In the genomic region with DNA sequence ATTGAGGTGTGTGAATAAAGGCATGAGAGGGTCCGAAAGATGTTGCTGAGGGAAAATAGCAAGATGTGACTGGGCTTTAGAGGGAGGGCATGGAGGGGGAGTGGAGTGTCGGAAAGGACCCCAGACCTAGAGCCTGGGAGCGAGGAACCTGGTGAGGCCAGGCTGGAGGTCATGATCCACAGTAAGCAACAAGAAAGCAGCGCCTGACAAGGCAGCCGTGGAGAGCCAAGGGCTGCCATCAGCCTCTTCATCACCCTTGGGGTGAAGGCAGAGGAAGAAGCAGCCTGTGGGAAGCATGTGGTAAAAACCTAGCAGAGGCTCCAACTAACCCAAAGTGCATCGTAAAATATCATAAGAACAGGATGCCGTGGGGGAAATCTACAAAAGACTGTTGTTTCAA, we compare ENCODE assay signal across 23 cellular contexts.
DNase-seq lines count a peak whose midpoint lies in the region; ATAC-seq and TF ChIP-seq lines count a peak whose summit lies in the region.
"Had no signal": no experiment of that assay in that cellular context is flagged by ENCODE, and none has a peak within 500 bp of the region (broad histone marks: within the 10 kb centered on the region; RNA-seq: fewer than 3 reads in every experiment).

No MANE protein-coding gene starts in this region.

- H3K27me3 Mint-ChIP-seq in H9 (ENCODE audit: low read depth), result peaks cover 33% of the 10 kb centered on the region
- H3K27me3 Mint-ChIP-seq: CD4-positive, alpha-beta T cell; IgD-negative memory B cell had no signal

- peaks cover 0 to 3% of the 10 kb centered on the region in 2 experiments; a peak in 1 of 4 replicates for H3K4me1 Mint-ChIP-seq in H9

- no peak overlapping the region for H3K23ac ChIP-seq in H9 (ENCODE audit: insufficient read length, low read depth, low read length)

- H3K36me3 ChIP-seq in WERI-Rb-1, result no peaks in the 10 kb centered on the region
- no peaks in the 10 kb centered on the region for H3K36me3 ChIP-seq in spleen
- H3K36me3 ChIP-seq: BLaER1, HAP-1, Peyer's patch had no signal

- no peak overlapping the region for H3K27ac ChIP-seq in H9 (ENCODE audit: insufficient read length, low read depth, low read length)
- H3K27ac ChIP-seq in WERI-Rb-1, result no peak overlapping the region
- no peak overlapping the region for H3K27ac ChIP-seq in spleen
- H3K27ac ChIP-seq: BLaER1, Peyer's patch had no signal

- H3K9me3 Mint-ChIP-seq in H9, result no peaks in the 10 kb centered on the region; a peak in 1 of 5 replicates
- H3K9me3 Mint-ChIP-seq: CD4-positive, alpha-beta T cell had no signal

- TF ChIP-seq CTCF in H9 (conservative IDR thresholded peaks at IDR 0.05), result no peak
- TF ChIP-seq CTCF in WERI-Rb-1 (IDR thresholded peaks at IDR 0.05; ENCODE audit: low read depth, low read length), result no peak
- no peak for TF ChIP-seq CTCF in spleen (IDR thresholded peaks at IDR 0.05 in 8 of 11, conservative IDR thresholded peaks at IDR 0.05 in 3 of 11)

- H3K79me1 ChIP-seq in H9 (ENCODE audit: insufficient read depth, low read depth, low read length, poor library complexity, severe bottlenecking), result no peaks in the 10 kb centered on the region

- H2AFZ ChIP-seq in H9 (ENCODE audit: low read length), result no peak overlapping the region

- H3K4me3 Mint-ChIP-seq in H9, result no peak overlapping the region
- H3K4me3 Mint-ChIP-seq: CD4-positive, alpha-beta T cell; IgD-negative memory B cell had no signal

- no peak overlapping the region for H3K56ac ChIP-seq in H9 (ENCODE audit: insufficient read length, low read depth, low read length)

- WGBS in H9 (ENCODE audit: extremely low coverage, insufficient read length, low lambda C conversion rate), result no CpG with 5 or more reads among the region's 7 CpGs
- 78 to 93% (median 80%) methylated on average over 7 of the region's 7 CpGs for WGBS in spleen, 5 donors

- intact Hi-C loops in spleen (cut with DNase I; ENCODE audit: low total_unique reads), result no loop called here

- no peak overlapping the region for H3K9ac ChIP-seq in H9 (ENCODE audit: extremely low read depth, insufficient read length, low read length)
- H3K9ac ChIP-seq: BLaER1 had no signal

- no peak overlapping the region for H3K27ac Mint-ChIP-seq in H9
- H3K27ac Mint-ChIP-seq: CD4-positive, alpha-beta T cell; IgD-negative memory B cell had no signal

- no peak for TF ChIP-seq POLR2A in spleen (IDR thresholded peaks at IDR 0.05)

- no peak overlapping the region for H2BK12ac ChIP-seq in H9 (ENCODE audit: insufficient read length, low read depth, low read length)

- no peaks in the 10 kb centered on the region for H3K79me2 ChIP-seq in H9 (ENCODE audit: insufficient read depth, low read length)

- H2BK20ac ChIP-seq in H9 (ENCODE audit: low read depth, low read length, poor library complexity, severe bottlenecking), result no peak overlapping the region

- DNase-seq in H9 (peak; percentile 14), WERI-Rb-1 (peak; percentile 5), left lobe of liver (ENCODE audit: low spot score) (peak; percentile 2), spleen (peak; percentile 47), activated gamma-delta T cell treated with Interleukin-2 at 50 U/mL for 16 hours (no peak), NCI-H1092 treated with DMSO at 0.1 percent for 48 hours (lab: John Stamatoyannopoulos, UW) (no peak)
- DNase-seq: CD4-positive, alpha-beta T cell; COR-L47; DMS79 treated with DMSO at 0.1 percent for 48 hours; MV-4-11; NCI-H1694; NCI-H2081; NCI-H2171 treated with DMSO at 0.1 percent for 48 hours; NCI-H524 treated with DMSO at 0.1 percent for 48 hours; NCI-H82 had no signal

- ATAC-seq in left lobe of liver, result no peak
- no peak for ATAC-seq in esophagus mucosa
- no peak for ATAC-seq in GM18517 (IDR thresholded peaks at IDR 0.05; ENCODE audit: unreplicated experiment)
- ATAC-seq: GM12878, Right ventricle myocardium inferior had no signal

- H3K4me1 ChIP-seq in H9 (ENCODE audit: insufficient read depth, low read length) (no peaks in the 10 kb centered on the region), spleen (no peaks in the 10 kb centered on the region)
- H3K4me1 ChIP-seq: HAP-1, Peyer's patch had no signal

- no peak overlapping the region for H3K4ac ChIP-seq in H9 (ENCODE audit: low read depth, low read length)

- no peak overlapping the region for H2BK5ac ChIP-seq in H9 (ENCODE audit: insufficient read length, low read length)

- no peak overlapping the region for H3K18ac ChIP-seq in H9 (ENCODE audit: insufficient read length, low read depth, low read length)

- H2BK15ac ChIP-seq in H9 (ENCODE audit: low read depth, low read length), result no peak overlapping the region

- H3K27me3 ChIP-seq in H9 (ENCODE audit: insufficient read depth, low read length) (no peaks in the 10 kb centered on the region), WERI-Rb-1 (ENCODE audit: insufficient read depth, low read depth, severe bottlenecking) (peaks cover 93% of the 10 kb centered on the region), spleen (replicated peaks in 1 of 7) (peaks cover 0 to 18% (median 0%) of the 10 kb centered on the region in 7 donors)
- H3K27me3 ChIP-seq: BLaER1, Peyer's patch had no signal

- no peak overlapping the region for H3K4me3 ChIP-seq in WERI-Rb-1 (ENCODE audit: low read depth, low read length)
- H3K4me3 ChIP-seq in spleen, result no peak overlapping the region
- H3K4me3 ChIP-seq: BLaER1, GM12878, HAP-1, Peyer's patch had no signal

- H3K14ac ChIP-seq in H9 (ENCODE audit: insufficient read depth, low read length), result no peak overlapping the region

- H4K20me1 ChIP-seq in H9 (ENCODE audit: control insufficient read depth, insufficient read depth, insufficient read length), result no peaks in the 10 kb centered on the region
- H4K20me1 ChIP-seq: BLaER1 had no signal

- no peak overlapping the region for H2BK120ac ChIP-seq in H9 (ENCODE audit: low read depth, low read length, poor library complexity, severe bottlenecking)

- no peak overlapping the region for H3T11ph ChIP-seq in H9 (ENCODE audit: low read length)

- no peak overlapping the region for H4K5ac ChIP-seq in H9 (ENCODE audit: insufficient read length, low read depth, low read length)

- no peak overlapping the region for H2AK5ac ChIP-seq in H9 (ENCODE audit: insufficient read length, low read length)

- H3K23me2 ChIP-seq in H9 (ENCODE audit: insufficient read length, low read depth, low read length, poor library complexity, severe bottlenecking), result no peaks in the 10 kb centered on the region

- H4K91ac ChIP-seq in H9 (ENCODE audit: insufficient read length, low read depth, low read length), result no peak overlapping the region

- no peaks in the 10 kb centered on the region; a peak in 1 of 7 replicates for H3K36me3 Mint-ChIP-seq in H9 (ENCODE audit: insufficient read depth in 1 of 3, low read depth in 3 of 3)
- H3K36me3 Mint-ChIP-seq: IgD-negative memory B cell had no signal

- H3K9me3 ChIP-seq in H9 (ENCODE audit: control insufficient read depth, low read depth, low read length), result no peaks in the 10 kb centered on the region
- H3K9me3 ChIP-seq in WERI-Rb-1 (ENCODE audit: severe bottlenecking), result peaks cover 18% of the 10 kb centered on the region
- H3K9me3 ChIP-seq in spleen, result no peaks in the 10 kb centered on the region
- H3K9me3 ChIP-seq: BLaER1, HAP-1, Peyer's patch had no signal

- no peak overlapping the region for H3K4me2 ChIP-seq in H9 (ENCODE audit: insufficient read depth, insufficient read length, low read length)
- H3K4me2 ChIP-seq: BLaER1 had no signal

- H4K8ac ChIP-seq in H9 (replicated peaks; ENCODE audit: insufficient read length, low read depth, low read length), result no peak overlapping the region

Comparison
In these comparisons a context has a peak if more than half of its experiments do, and no peak if none do; other contexts are left out.
1. DNase-seq: peak in H9 (single experiment), WERI-Rb-1 (single experiment), left lobe of liver (single experiment) and spleen (single experiment); none in activated gamma-delta T cell treated with Interleukin-2 at 50 U/mL for 16 hours (single experiment) and NCI-H1092 treated with DMSO at 0.1 percent for 48 hours (single experiment).